11 cellular contexts compared by ENCODE assay signal in the genomic region with DNA sequence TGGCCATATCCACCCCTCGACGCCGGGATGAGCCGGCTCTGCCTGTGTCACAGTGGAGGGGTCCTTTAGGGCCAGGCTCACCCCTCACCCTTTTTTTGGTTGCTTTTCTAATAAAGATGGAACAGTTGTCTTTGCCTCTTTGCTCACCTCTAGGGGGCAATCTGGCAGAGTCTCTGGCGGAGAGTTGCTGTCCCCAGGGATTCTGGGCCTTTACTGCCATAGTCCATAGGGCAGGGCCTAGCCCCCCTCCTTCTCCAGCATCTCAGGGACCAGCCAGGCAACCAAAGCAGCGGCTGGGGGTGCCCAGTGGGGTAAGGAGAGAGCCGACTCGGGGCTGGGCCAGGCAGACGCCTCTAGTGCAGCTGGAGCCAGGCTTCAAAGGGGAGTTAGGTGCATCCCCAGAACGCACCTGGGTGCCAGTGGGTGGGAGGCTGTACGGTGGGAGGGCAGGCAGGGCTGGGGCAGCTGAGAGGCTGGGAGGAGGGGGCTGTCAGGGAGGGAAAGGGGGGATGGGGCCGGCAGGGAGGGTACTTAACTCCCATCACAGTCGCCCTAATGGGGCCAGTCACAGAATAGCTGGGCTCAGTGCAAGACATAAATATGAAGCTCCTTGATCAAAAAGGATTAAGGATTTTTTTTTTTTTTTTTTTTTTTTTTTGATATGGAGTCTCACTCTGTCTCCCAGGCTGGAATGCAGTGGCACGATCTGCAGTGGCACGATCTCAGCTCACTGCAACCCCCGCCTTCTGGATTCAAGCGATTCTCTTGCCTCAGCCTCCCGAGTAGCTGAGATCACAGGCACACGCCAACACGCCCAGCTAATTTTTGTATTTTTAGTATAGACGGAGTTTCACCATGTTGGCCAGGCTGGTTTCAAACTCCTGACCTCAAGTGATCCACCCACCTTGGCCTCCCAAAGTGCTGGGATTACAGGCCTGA. TPM values are rescaled to one million over a fixed set of nuclear protein-coding genes. Genes with fewer than 3 reads are reported as not detected.
A peak's percentile ranks its signal among the peaks of the same experiment; 100 is the strongest.
DNase-seq lines count a peak whose midpoint lies in the region; ATAC-seq and TF ChIP-seq lines count a peak whose summit lies in the region.
"Had no signal": no experiment of that assay in that cellular context is flagged by ENCODE, and none has a peak within 500 bp of the region (broad histone marks: within the 10 kb centered on the region; RNA-seq: fewer than 3 reads in every experiment).

No MANE protein-coding gene starts in this region.

- peaks cover 5% of the 10 kb centered on the region for H3K36me3 Mint-ChIP-seq in activated CD4-positive, alpha-beta T cell treated with anti-CD3 and anti-CD28 coated beads, Interleukin-2, amount 10 ng/mL, durations not matched to agents 7 days and 5 days (ENCODE audit: low read depth)
- H3K36me3 Mint-ChIP-seq in stimulated activated memory B cell treated with anti-CD40 and anti-IgM and Interleukin-4, amounts not matched to agents 10 μg/mL and 1 μg/mL and 100 μg/mL, for 72 hours = peaks cover 21% of the 10 kb centered on the region

- no peaks in the 10 kb centered on the region for H3K27me3 Mint-ChIP-seq in activated CD4-positive, alpha-beta T cell treated with anti-CD3 and anti-CD28 coated beads, Interleukin-2, amount 10 ng/mL, durations not matched to agents 7 days and 5 days
- no peaks in the 10 kb centered on the region for H3K27me3 Mint-ChIP-seq in stimulated activated memory B cell treated with anti-CD40 and anti-IgM and Interleukin-4, amounts not matched to agents 10 μg/mL and 1 μg/mL and 100 μg/mL, for 72 hours

- no peak for ATAC-seq in stimulated activated memory B cell treated with anti-CD40 and anti-IgM and Interleukin-4, amounts not matched to agents 10 μg/mL and 1 μg/mL and 100 μg/mL, for 72 hours
- ATAC-seq in HG03139 (IDR thresholded peaks at IDR 0.05; ENCODE audit: unreplicated experiment) = no peak
- ATAC-seq: left lung had no signal

- H3K9me3 Mint-ChIP-seq in activated CD4-positive, alpha-beta T cell treated with anti-CD3 and anti-CD28 coated beads, Interleukin-2, amount 10 ng/mL, durations not matched to agents 7 days and 5 days = no peaks in the 10 kb centered on the region
- no peaks in the 10 kb centered on the region for H3K9me3 Mint-ChIP-seq in stimulated activated memory B cell treated with anti-CD40 and anti-IgM and Interleukin-4, amounts not matched to agents 10 μg/mL and 1 μg/mL and 100 μg/mL, for 72 hours

- peak; percentile 54 for TF ChIP-seq CTCF in epithelial cell of proximal tubule (conservative IDR thresholded peaks at IDR 0.05; ENCODE audit: low read depth, low read length)

- no peak for DNase-seq in activated CD4-positive, alpha-beta T cell treated with anti-CD3 and anti-CD28 coated beads, Interleukin-2, amount 10 ng/mL, durations not matched to agents 7 days and 5 days
- DNase-seq in activated CD4-positive, alpha-beta T cell treated with anti-CD3 and anti-CD28 coated beads for 1 hour = no peak
- DNase-seq in NCI-H524 treated with DMSO at 0.1 percent for 48 hours (lab: John Stamatoyannopoulos, UW) (peak; percentile 52), epithelial cell of proximal tubule (ENCODE audit: low read depth) (no peak), kidney glomerular epithelial cell (lab: John Stamatoyannopoulos, UW) (no peak), KG1 (lab: John Stamatoyannopoulos, UW) (no peak)
- DNase-seq: activated CD4-positive, alpha-beta T cell treated with anti-CD3 and anti-CD28 coated beads, Interleukin-2, amount 50 U/mL, for 1 hour had no signal

- CTCF ChIA-PET in activated CD4-positive, alpha-beta T cell treated with anti-CD3 and anti-CD28 coated beads, Interleukin-2, amount 10 ng/mL, durations not matched to agents 7 days and 5 days (lab: Charles Lee) = interaction anchor here (0.6 to 2.8 kb wide), 5 partner anchors 11 to 52 kb away, joined by 3 to 8 read pairs (median 3); no protein-coding TSS in a partner anchor

- H3K4me3 ChIP-seq in epithelial cell of proximal tubule (ENCODE audit: low read depth, low read length) = no peak overlapping the region
- H3K4me3 ChIP-seq: BLaER1, left lung had no signal

- peaks cover 3% of the 10 kb centered on the region for H3K4me1 Mint-ChIP-seq in activated CD4-positive, alpha-beta T cell treated with anti-CD3 and anti-CD28 coated beads, Interleukin-2, amount 10 ng/mL, durations not matched to agents 7 days and 5 days
- H3K4me1 Mint-ChIP-seq in stimulated activated memory B cell treated with anti-CD40 and anti-IgM and Interleukin-4, amounts not matched to agents 10 μg/mL and 1 μg/mL and 100 μg/mL, for 72 hours = peaks cover 15% of the 10 kb centered on the region

- peak overlapping the region; percentile 25 for H3K27ac Mint-ChIP-seq in activated CD4-positive, alpha-beta T cell treated with anti-CD3 and anti-CD28 coated beads, Interleukin-2, amount 10 ng/mL, durations not matched to agents 7 days and 5 days
- H3K27ac Mint-ChIP-seq in stimulated activated memory B cell treated with anti-CD40 and anti-IgM and Interleukin-4, amounts not matched to agents 10 μg/mL and 1 μg/mL and 100 μg/mL, for 72 hours = peak overlapping the region; percentile 19

- POLR2A ChIA-PET in activated CD4-positive, alpha-beta T cell treated with anti-CD3 and anti-CD28 coated beads, Interleukin-2, amount 10 ng/mL, durations not matched to agents 7 days and 5 days (lab: Charles Lee) = no interaction called here

- no peak overlapping the region for H3K4me3 Mint-ChIP-seq in activated CD4-positive, alpha-beta T cell treated with anti-CD3 and anti-CD28 coated beads, Interleukin-2, amount 10 ng/mL, durations not matched to agents 7 days and 5 days
- no peak overlapping the region for H3K4me3 Mint-ChIP-seq in stimulated activated memory B cell treated with anti-CD40 and anti-IgM and Interleukin-4, amounts not matched to agents 10 μg/mL and 1 μg/mL and 100 μg/mL, for 72 hours

RNA-seq across cellular contexts. Expression of gene SUSD2, which starts 2.5 kb away (rescaled TPM):
- total RNA-seq in activated CD4-positive, alpha-beta T cell treated with anti-CD3 and anti-CD28 coated beads, Interleukin-2, amount 10 ng/mL, durations not matched to agents 7 days and 5 days = 1 to 10 TPM; 1.0 to 1.1 TPM
- total RNA-seq in epithelial cell of proximal tubule = 0.06 and 0.07 TPM in 2 replicates
